In genomic region chr5:32173394-32174010, GRCh38 we compare ENCODE assay signal across 8 cellular contexts. TPM values are rescaled to one million over a fixed set of nuclear protein-coding genes. Genes with fewer than 3 reads are reported as not detected.
DNase-seq lines count a peak whose midpoint lies in the region; ATAC-seq, FAIRE-seq and TF ChIP-seq lines count a peak whose summit lies in the region.

No MANE protein-coding gene starts in this region.

- peaks cover 26% of the 10 kb centered on the region for H3K4me1 Mint-ChIP-seq in activated naive CD8-positive, alpha-beta T cell treated with anti-CD3 and anti-CD28 coated beads, Interleukin-2, amount 10 ng/mL, durations not matched to agents 7 days and 5 days

- peak; percentile 27 for DNase-seq in DMS53 treated with DMSO at 0.1 percent for 48 hours (lab: John Stamatoyannopoulos, UW; ENCODE audit: unreplicated experiment)
- DNase-seq in KG1 (lab: John Stamatoyannopoulos, UW), result peak; percentile 24
- DNase-seq in RCC 7860 (ENCODE audit: low spot score), result peak; percentile 43
- DNase-seq in activated naive CD8-positive, alpha-beta T cell treated with anti-CD3 and anti-CD28 coated beads, Interleukin-2, amount 10 ng/mL, durations not matched to agents 7 days and 5 days, result no peak
- peak; percentile 67 to 71 for DNase-seq in cardiac muscle cell (ENCODE audit: low read depth in 1 of 2, low spot score in 1 of 2)
- DNase-seq in pancreas, result peak; percentile 72 to 87 (median 79)
- DNase-seq in SKM-1 (lab: John Stamatoyannopoulos, UW; ENCODE audit: unreplicated experiment), result no peak

- H3K4me3 ChIP-seq in cardiac muscle cell, result peak overlapping the region; percentile 88
- peak overlapping the region; percentile 54 to 96 (median 90) for H3K4me3 ChIP-seq in pancreas

- H3K27me3 Mint-ChIP-seq in activated naive CD8-positive, alpha-beta T cell treated with anti-CD3 and anti-CD28 coated beads, Interleukin-2, amount 10 ng/mL, durations not matched to agents 7 days and 5 days, result peaks cover 2% of the 10 kb centered on the region

- peak overlapping the region; percentile 98 for H3K4me3 Mint-ChIP-seq in activated naive CD8-positive, alpha-beta T cell treated with anti-CD3 and anti-CD28 coated beads, Interleukin-2, amount 10 ng/mL, durations not matched to agents 7 days and 5 days

- ATAC-seq in GM21723 (IDR thresholded peaks at IDR 0.05; ENCODE audit: unreplicated experiment), result peak; percentile 30
- peak; percentile 40 for ATAC-seq in activated naive CD8-positive, alpha-beta T cell treated with anti-CD3 and anti-CD28 coated beads, Interleukin-2, amount 10 ng/mL, durations not matched to agents 7 days and 5 days (ENCODE audit: low read depth)
- ATAC-seq in pancreas, result peak; percentile 63 to 78 (median 68)

- H3K9me3 Mint-ChIP-seq in activated naive CD8-positive, alpha-beta T cell treated with anti-CD3 and anti-CD28 coated beads, Interleukin-2, amount 10 ng/mL, durations not matched to agents 7 days and 5 days, result no peaks in the 10 kb centered on the region

- intact Hi-C loops in pancreas (cut with DNase I), result no loop called here

- H3K36me3 ChIP-seq in cardiac muscle cell (peaks cover 6% of the 10 kb centered on the region), pancreas (peaks cover 0 to 8% (median 0%) of the 10 kb centered on the region in 3 donors)

- 0 to 1% methylated on average over 38 to 70 of the region's 70 CpGs for WGBS in pancreas, 2 donors

- H3K27ac ChIP-seq in cardiac muscle cell (peak overlapping the region; percentile 99), pancreas (peak overlapping the region; percentile 99 to 100 (median 100))

- TF ChIP-seq CTCF in cardiac muscle cell (IDR thresholded peaks at IDR 0.05; ENCODE audit: low read depth, low read length), result no peak
- TF ChIP-seq CTCF in pancreas (IDR thresholded peaks at IDR 0.05), result no peak

- peaks cover 13% of the 10 kb centered on the region for H3K4me1 ChIP-seq in cardiac muscle cell (ENCODE audit: low read depth)
- H3K4me1 ChIP-seq in pancreas, result peaks cover 12 to 30% (median 20%) of the 10 kb centered on the region in 3 donors

- H3K27me3 ChIP-seq in cardiac muscle cell, result no peaks in the 10 kb centered on the region
- H3K27me3 ChIP-seq in pancreas, result no peaks in the 10 kb centered on the region

- H3K36me3 Mint-ChIP-seq in activated naive CD8-positive, alpha-beta T cell treated with anti-CD3 and anti-CD28 coated beads, Interleukin-2, amount 10 ng/mL, durations not matched to agents 7 days and 5 days, result peaks cover 18% of the 10 kb centered on the region

- no peaks in the 10 kb centered on the region for H3K9me3 ChIP-seq in cardiac muscle cell (ENCODE audit: low read depth)
- no peaks in the 10 kb centered on the region for H3K9me3 ChIP-seq in pancreas

- POLR2A ChIA-PET in activated naive CD8-positive, alpha-beta T cell treated with anti-CD3 and anti-CD28 coated beads, Interleukin-2, amount 10 ng/mL, durations not matched to agents 7 days and 5 days (lab: Charles Lee), result interaction anchor here (0.6 to 1.8 kb wide), 12 partner anchors 10 to 412 kb away, joined by 3 to 8 read pairs (median 4); partner anchors contain the start of genes MTMR12 and SUB1

- H3K27ac Mint-ChIP-seq in activated naive CD8-positive, alpha-beta T cell treated with anti-CD3 and anti-CD28 coated beads, Interleukin-2, amount 10 ng/mL, durations not matched to agents 7 days and 5 days, result peak overlapping the region; percentile 98

- FAIRE-seq in RCC 7860 (lab: Jason Lieb, UNC) (no peak), pancreas (lab: Jason Lieb, UNC) (no peak)

RNA-seq across cellular contexts. Expression of gene GOLPH3, which starts 0.6 kb away (rescaled TPM):
- total RNA-seq in activated naive CD8-positive, alpha-beta T cell treated with anti-CD3 and anti-CD28 coated beads, Interleukin-2, amount 10 ng/mL, durations not matched to agents 7 days and 5 days, result 10 to 100 TPM; 65.3 to 69.7 TPM
- total RNA-seq in cardiac muscle cell (79.6 and 105 TPM in 2 replicates), pancreas (10 to 100 TPM; 44.6 to 67.0 (median 50.1) TPM)
- polyA plus RNA-seq in cardiac muscle cell (68.1 and 75.1 TPM in 2 replicates), pancreas (10 to 100 TPM; 19.9 to 44.5 TPM)

Comparison
In these comparisons a context has a peak if more than half of its experiments do, and no peak if none do; other contexts are left out.
1. DNase-seq: peak in DMS53 treated with DMSO at 0.1 percent for 48 hours (single experiment), KG1 (single experiment), RCC 7860 (single experiment), cardiac muscle cell (2 of 2) and pancreas (6 of 6); none in activated naive CD8-positive, alpha-beta T cell treated with anti-CD3 and anti-CD28 coated beads, Interleukin-2, amount 10 ng/mL, durations not matched to agents 7 days and 5 days (single experiment) and SKM-1 (single experiment).
2. Peak in every context shown above with its lines, with median percentiles within 50 percentile points of each other: ATAC-seq.